8 cellular contexts compared by ENCODE assay signal in genomic region chr14:103561381-103562134, GRCh38. TPM values are rescaled to one million over a fixed set of nuclear protein-coding genes. Genes with fewer than 3 reads are reported as not detected.
DNase-seq lines count a peak whose midpoint lies in the region; ATAC-seq, FAIRE-seq and TF ChIP-seq lines count a peak whose summit lies in the region.

No MANE protein-coding gene starts in this region.

- H3K4me3 ChIP-seq in HEK293 (ENCODE audit: low read depth, low read length) (peak overlapping the region; percentile 100), prostate gland (peak overlapping the region; percentile 88 to 96)

- H3K4me3 Mint-ChIP-seq in activated T-cell treated with anti-CD3 and anti-CD28 coated beads, Interleukin-2, amount 50 U/mL, for 4 hours, result peak overlapping the region; percentile 95

- FAIRE-seq in GM12891 (lab: Jason Lieb, UNC), result no peak

- no peaks in the 10 kb centered on the region for H3K27me3 ChIP-seq in prostate gland (replicated peaks; ENCODE audit: insufficient read depth)

- peaks cover 65% of the 10 kb centered on the region for H3K4me1 Mint-ChIP-seq in activated T-cell treated with anti-CD3 and anti-CD28 coated beads, Interleukin-2, amount 50 U/mL, for 4 hours (ENCODE audit: low read depth)

- peak; percentile 45 to 49 for ATAC-seq in activated T-cell treated with anti-CD3 and anti-CD28 coated beads, Interleukin-2, amount 50 U/mL, for 4 hours

- no peaks in the 10 kb centered on the region for H3K9me3 ChIP-seq in HEK293 (ENCODE audit: control insufficient read depth, insufficient read depth, low read depth, low read length)
- H3K9me3 ChIP-seq in prostate gland, result no peaks in the 10 kb centered on the region

- intact Hi-C loops in prostate gland (cut with DNase I), result loop anchor here (10.0 kb wide), 1 partner anchor 153 kb away; the partner anchor contains the start of genes XRCC3 and ZFYVE21

- CTCF ChIA-PET in HEK293 (lab: Yijun Ruan, JAX), result interaction anchor here (0.5 to 2.4 kb wide), 4 partner anchors 14 to 43 kb away, joined by 3 to 11 read pairs (median 3); no protein-coding TSS in a partner anchor

- H3K27ac ChIP-seq in HEK293 (ENCODE audit: extremely low read depth, low read depth, low read length) (peak overlapping the region; percentile 96), prostate gland (peak overlapping the region; percentile 84 to 97)

- POLR2A ChIA-PET in HEK293 (lab: Yijun Ruan, JAX), result interaction anchor here (0.7 to 2.5 kb wide), 7 partner anchors 10 to 227 kb away, joined by 3 to 8 read pairs (median 4); partner anchors contain the start of genes CKB, EIF5, TRMT61A and XRCC3

- H3K4me1 ChIP-seq in HEK293 (ENCODE audit: control insufficient read depth, insufficient read depth, low read length) (peaks cover 39% of the 10 kb centered on the region), prostate gland (replicated peaks) (peaks cover 14% of the 10 kb centered on the region)

- H3K27me3 Mint-ChIP-seq in activated T-cell treated with anti-CD3 and anti-CD28 coated beads, Interleukin-2, amount 50 U/mL, for 4 hours (ENCODE audit: low read depth), result no peaks in the 10 kb centered on the region

- peak; percentile 59 for DNase-seq in GM12891 (ENCODE audit: insufficient read length, low spot score)
- peak; percentile 66 for DNase-seq in NAMALWA (ENCODE audit: low spot score)
- DNase-seq in activated T-cell treated with anti-CD3 and anti-CD28 coated beads, Interleukin-2, amount 50 U/mL, for 4 hours, result peak; percentile 31
- peak; percentile 60 for DNase-seq in germinal center (ENCODE audit: low spot score)
- DNase-seq in prostate gland (ENCODE audit: low spot score), result no peak
- DNase-seq in foreskin melanocyte, result no peak
- DNase-seq in OCI-M2 (lab: John Stamatoyannopoulos, UW; ENCODE audit: unreplicated experiment), result no peak

- TF ChIP-seq POLR2A in GM12891 (IDR thresholded peaks at IDR 0.05; ENCODE audit: low read depth, low read length), result no peak
- no peak for TF ChIP-seq POLR2A in prostate gland (IDR thresholded peaks at IDR 0.05)

- 6% methylated on average over 33 of the region's 33 CpGs for WGBS in prostate gland

- H3K36me3 ChIP-seq in HEK293 (ENCODE audit: control insufficient read depth in 2 of 2, insufficient read depth in 1 of 2, low read length in 2 of 2) (peaks cover 16 to 24% of the 10 kb centered on the region in 2 experiments), prostate gland (no peaks in the 10 kb centered on the region)

- H3K9me3 Mint-ChIP-seq in activated T-cell treated with anti-CD3 and anti-CD28 coated beads, Interleukin-2, amount 50 U/mL, for 4 hours, result no peaks in the 10 kb centered on the region

- no peak for TF ChIP-seq CTCF in HEK293 (tag by site-specific recombination; IDR thresholded peaks at IDR 0.05)
- TF ChIP-seq CTCF in prostate gland (IDR thresholded peaks at IDR 0.05), result no peak

- peaks cover 20% of the 10 kb centered on the region for H3K36me3 Mint-ChIP-seq in activated T-cell treated with anti-CD3 and anti-CD28 coated beads, Interleukin-2, amount 50 U/mL, for 4 hours (ENCODE audit: insufficient read depth)

TF ChIP-seq in GM12891, 5 proteins besides CTCF, POLR2A, EP300 and RAD21:
- TF ChIP-seq POU2F2 (IDR thresholded peaks at IDR 0.05; ENCODE audit: low read depth, low read length), result no peak
- peak; percentile 24; the same call in 1 of the 2 replicates for TF ChIP-seq SPI1 (IDR thresholded peaks at IDR 0.05; ENCODE audit: low read depth, low read length)
- no peak for TF ChIP-seq TAF1 (IDR thresholded peaks at IDR 0.05; ENCODE audit: low read depth, low read length)

TF ChIP-seq in HEK293, 187 proteins besides CTCF, POLR2A, EP300 and RAD21:
- TF ChIP-seq ZNF157 (tag by site-specific recombination; IDR thresholded peaks at IDR 0.05) (no peak), GFI1B (tag by site-specific recombination; IDR thresholded peaks at IDR 0.05) (no peak), KLF8 (tag by site-specific recombination; IDR thresholded peaks at IDR 0.05) (0 out of 2 replicates have a peak, but pooled peaks have one; percentile 21), ZNF292 (tag by site-specific recombination; IDR thresholded peaks at IDR 0.05; ENCODE audit: borderline replicate concordance, low read depth) (no peak), ZNF394 (tag by site-specific recombination; IDR thresholded peaks at IDR 0.05; ENCODE audit: borderline replicate concordance) (0 out of 2 replicates have a peak, but pooled peaks have one; percentile 13), ZNF366 (tag by site-specific recombination; conservative IDR thresholded peaks at IDR 0.05) (peak; percentile 52; the same call in 1 of the 2 replicates), KLF1 (tag by site-specific recombination; IDR thresholded peaks at IDR 0.05) (no peak), SP7 (tag by site-specific recombination; IDR thresholded peaks at IDR 0.05) (peak; percentile 66; the same call in 1 of the 2 replicates), ZNF629 (tag by site-specific recombination; IDR thresholded peaks at IDR 0.05) (0 out of 2 replicates have a peak, but pooled peaks have one; percentile 18), OSR2 (tag by site-specific recombination; IDR thresholded peaks at IDR 0.05) (peak; percentile 54; the same call in 1 of the 2 replicates), GLIS1 (tag by site-specific recombination; IDR thresholded peaks at IDR 0.05) (0 out of 2 replicates have a peak, but pooled peaks have one; percentile 25), SP2 (tag by site-specific recombination; IDR thresholded peaks at IDR 0.05) (0 out of 2 replicates have a peak, but pooled peaks have one; percentile 9), ZNF76 (tag by site-specific recombination; IDR thresholded peaks at IDR 0.05; ENCODE audit: borderline replicate concordance, low read depth) (0 out of 2 replicates have a peak, but pooled peaks have one; percentile 31), ZFHX2 (tag by site-specific recombination; conservative IDR thresholded peaks at IDR 0.05) (peak; percentile 33; the same call in 1 of the 2 replicates)
- TF ChIP-seq, protein P1, sequence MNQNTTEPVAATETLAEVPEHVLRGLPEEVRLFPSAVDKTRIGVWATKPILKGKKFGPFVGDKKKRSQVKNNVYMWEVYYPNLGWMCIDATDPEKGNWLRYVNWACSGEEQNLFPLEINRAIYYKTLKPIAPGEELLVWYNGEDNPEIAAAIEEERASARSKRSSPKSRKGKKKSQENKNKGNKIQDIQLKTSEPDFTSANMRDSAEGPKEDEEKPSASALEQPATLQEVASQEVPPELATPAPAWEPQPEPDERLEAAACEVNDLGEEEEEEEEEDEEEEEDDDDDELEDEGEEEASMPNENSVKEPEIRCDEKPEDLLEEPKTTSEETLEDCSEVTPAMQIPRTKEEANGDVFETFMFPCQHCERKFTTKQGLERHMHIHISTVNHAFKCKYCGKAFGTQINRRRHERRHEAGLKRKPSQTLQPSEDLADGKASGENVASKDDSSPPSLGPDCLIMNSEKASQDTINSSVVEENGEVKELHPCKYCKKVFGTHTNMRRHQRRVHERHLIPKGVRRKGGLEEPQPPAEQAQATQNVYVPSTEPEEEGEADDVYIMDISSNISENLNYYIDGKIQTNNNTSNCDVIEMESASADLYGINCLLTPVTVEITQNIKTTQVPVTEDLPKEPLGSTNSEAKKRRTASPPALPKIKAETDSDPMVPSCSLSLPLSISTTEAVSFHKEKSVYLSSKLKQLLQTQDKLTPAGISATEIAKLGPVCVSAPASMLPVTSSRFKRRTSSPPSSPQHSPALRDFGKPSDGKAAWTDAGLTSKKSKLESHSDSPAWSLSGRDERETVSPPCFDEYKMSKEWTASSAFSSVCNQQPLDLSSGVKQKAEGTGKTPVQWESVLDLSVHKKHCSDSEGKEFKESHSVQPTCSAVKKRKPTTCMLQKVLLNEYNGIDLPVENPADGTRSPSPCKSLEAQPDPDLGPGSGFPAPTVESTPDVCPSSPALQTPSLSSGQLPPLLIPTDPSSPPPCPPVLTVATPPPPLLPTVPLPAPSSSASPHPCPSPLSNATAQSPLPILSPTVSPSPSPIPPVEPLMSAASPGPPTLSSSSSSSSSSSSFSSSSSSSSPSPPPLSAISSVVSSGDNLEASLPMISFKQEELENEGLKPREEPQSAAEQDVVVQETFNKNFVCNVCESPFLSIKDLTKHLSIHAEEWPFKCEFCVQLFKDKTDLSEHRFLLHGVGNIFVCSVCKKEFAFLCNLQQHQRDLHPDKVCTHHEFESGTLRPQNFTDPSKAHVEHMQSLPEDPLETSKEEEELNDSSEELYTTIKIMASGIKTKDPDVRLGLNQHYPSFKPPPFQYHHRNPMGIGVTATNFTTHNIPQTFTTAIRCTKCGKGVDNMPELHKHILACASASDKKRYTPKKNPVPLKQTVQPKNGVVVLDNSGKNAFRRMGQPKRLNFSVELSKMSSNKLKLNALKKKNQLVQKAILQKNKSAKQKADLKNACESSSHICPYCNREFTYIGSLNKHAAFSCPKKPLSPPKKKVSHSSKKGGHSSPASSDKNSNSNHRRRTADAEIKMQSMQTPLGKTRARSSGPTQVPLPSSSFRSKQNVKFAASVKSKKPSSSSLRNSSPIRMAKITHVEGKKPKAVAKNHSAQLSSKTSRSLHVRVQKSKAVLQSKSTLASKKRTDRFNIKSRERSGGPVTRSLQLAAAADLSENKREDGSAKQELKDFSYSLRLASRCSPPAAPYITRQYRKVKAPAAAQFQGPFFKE (tag by site-specific recombination; IDR thresholded peaks at IDR 0.05; ENCODE audit: borderline replicate concordance), result no peak

RNA-seq across cellular contexts. Expression of gene BAG5, which starts 0.9 kb away (rescaled TPM):
- polyA plus RNA-seq in GM12891 (2012; ENCODE audit: low read depth, missing spikeins), result 9.3 TPM
- 10 to 100 TPM; 31.4 to 35.6 (median 32.2) TPM for total RNA-seq in activated T-cell treated with anti-CD3 and anti-CD28 coated beads, Interleukin-2, amount 50 U/mL, for 4 hours
- total RNA-seq in prostate gland, result 10 to 100 TPM; 31.2 to 33.3 TPM

RNA-seq across cellular contexts. Expression of gene COA8, which starts 1.2 kb away (rescaled TPM):
- 50.7 TPM for polyA plus RNA-seq in GM12891 (2012; ENCODE audit: low read depth, missing spikeins)
- 10 to 100 TPM; 42.0 to 53.2 (median 49.2) TPM for total RNA-seq in activated T-cell treated with anti-CD3 and anti-CD28 coated beads, Interleukin-2, amount 50 U/mL, for 4 hours
- 10 to 100 TPM; 24.3 to 24.9 TPM for total RNA-seq in prostate gland

RNA-seq across cellular contexts. Expression of gene TRMT61A, which starts 32.6 kb away (rescaled TPM):
- polyA plus RNA-seq in GM12891 (2012; ENCODE audit: low read depth, missing spikeins), result 5.1 TPM
- total RNA-seq in activated T-cell treated with anti-CD3 and anti-CD28 coated beads, Interleukin-2, amount 50 U/mL, for 4 hours, result 10 to 100 TPM; 53.0 to 62.2 (median 61.5) TPM
- 10 to 100 TPM; 19.6 to 40.4 TPM for total RNA-seq in prostate gland

RNA-seq across cellular contexts. Expression of gene CKB, which starts 38.9 kb away (rescaled TPM):
- 44.2 TPM for polyA plus RNA-seq in GM12891 (2012; ENCODE audit: low read depth, missing spikeins)
- total RNA-seq in activated T-cell treated with anti-CD3 and anti-CD28 coated beads, Interleukin-2, amount 50 U/mL, for 4 hours, result 1 to 10 TPM; 4.1 to 7.6 (median 6.7) TPM
- 1,000 to 10,000 TPM; 1,199 to 1,838 TPM for total RNA-seq in prostate gland

Comparison
In these comparisons a context has a peak if more than half of its experiments do, and no peak if none do; other contexts are left out.
1. DNase-seq: peak in GM12891 (single experiment), NAMALWA (single experiment), activated T-cell treated with anti-CD3 and anti-CD28 coated beads, Interleukin-2, amount 50 U/mL, for 4 hours (single experiment) and germinal center (single experiment); none in prostate gland (single experiment), foreskin melanocyte (single experiment) and OCI-M2 (single experiment).